Comparison of ENCODE assay signal across 8 cellular contexts in genomic region chr1:207752456-207753132, GRCh38. TPM values are rescaled to one million over a fixed set of nuclear protein-coding genes. Genes with fewer than 3 reads are reported as not detected.
DNase-seq lines count a peak whose midpoint lies in the region; ATAC-seq, FAIRE-seq and TF ChIP-seq lines count a peak whose summit lies in the region.

No MANE protein-coding gene starts in this region.

- no peak for TF ChIP-seq POLR2A in body of pancreas (IDR thresholded peaks at IDR 0.05)

- FAIRE-seq in kidney (lab: Jason Lieb, UNC) = no peak

- H2AFZ ChIP-seq in PC-9 = peak overlapping the region; percentile 85

- DNase-seq in activated naive CD4-positive, alpha-beta T cell treated with Interleukin-2 at 50 U/mL for 16 hours = peak; percentile 45
- DNase-seq in activated naive CD4-positive, alpha-beta T cell (lab: John Stamatoyannopoulos, UW) = no peak
- peak; percentile 44 to 52 for DNase-seq in PC-9
- peak; percentile 60 to 73 (median 68) for DNase-seq in body of pancreas
- no peak for DNase-seq in kidney
- DNase-seq in stimulated activated CD4-positive, alpha-beta T cell treated with anti-CD3 and anti-CD28 coated beads, Interleukin-2, amount 100 ng/mL, for 48 hours = peak; percentile 12 to 25

- POLR2A ChIA-PET in PC-9 (lab: Charles Lee; ENCODE audit: unreplicated experiment) = interaction anchor here (0.5 to 0.7 kb wide), 2 partner anchors 15 to 61 kb away, joined by 3 to 4 read pairs; no protein-coding TSS in a partner anchor

- ATAC-seq in HG02981 (IDR thresholded peaks at IDR 0.05; ENCODE audit: unreplicated experiment) = peak; percentile 22
- ATAC-seq in body of pancreas = peak; percentile 36
- no peak for ATAC-seq in GM18519 (IDR thresholded peaks at IDR 0.05; ENCODE audit: low FRiP score, unreplicated experiment)

- peak overlapping the region; percentile 96 for H3K27ac ChIP-seq in PC-9
- peak overlapping the region; percentile 71 to 97 (median 92) for H3K27ac ChIP-seq in body of pancreas
- H3K27ac ChIP-seq in kidney (ENCODE audit: low read depth in 2 of 2, low read length in 2 of 2) = peak overlapping the region; percentile 86 to 88

- H3K9me2 ChIP-seq in PC-9 (ENCODE audit: insufficient read depth) = no peaks in the 10 kb centered on the region

- H3K4me2 ChIP-seq in PC-9 = peak overlapping the region; percentile 94

- H3K27me3 ChIP-seq in PC-9 (ENCODE audit: insufficient read depth, low read depth) (no peaks in the 10 kb centered on the region), body of pancreas (no peaks in the 10 kb centered on the region)

- H3K36me3 ChIP-seq in PC-9 (ENCODE audit: low read depth) (peaks cover 7% of the 10 kb centered on the region), body of pancreas (replicated peaks in 1 of 2; ENCODE audit: insufficient read depth in 1 of 2, low read depth in 2 of 2) (no peaks in the 10 kb centered on the region), kidney (ENCODE audit: control insufficient read depth in 1 of 2, insufficient read depth in 2 of 2, low read length in 2 of 2) (peaks cover under 1 to 2% of the 10 kb centered on the region in 2 donors)

- CTCF ChIA-PET in PC-9 (lab: Charles Lee) = interaction anchor here (0.7 kb wide), 1 partner anchor 663 kb away, joined by 9 read pairs; no protein-coding TSS in a partner anchor

- peaks cover 41% of the 10 kb centered on the region for H4K20me1 ChIP-seq in PC-9 (ENCODE audit: insufficient read depth)

- H3K79me2 ChIP-seq in PC-9 (ENCODE audit: low read depth) = peaks cover 66% of the 10 kb centered on the region

- WGBS in body of pancreas, 2 donors = 0 to 1% methylated on average over 24 to 33 of the region's 33 CpGs

- peaks cover 61% of the 10 kb centered on the region for H3F3A ChIP-seq in PC-9 (ENCODE audit: insufficient read depth, low read depth)

- TF ChIP-seq CTCF in PC-9 (conservative IDR thresholded peaks at IDR 0.05) (no peak), body of pancreas (IDR thresholded peaks at IDR 0.05) (no peak), kidney (IDR thresholded peaks at IDR 0.05; ENCODE audit: borderline replicate concordance, extremely low read depth, insufficient read depth) (no peak)

- no TSS peak for BruUV-seq in PC-9 (replicated peaks; lab: Mats Ljungman, UMichigan)

- H3K9ac ChIP-seq in kidney (ENCODE audit: low read length in 2 of 2) = peak overlapping the region; percentile 61 to 83

- H3K4me3 ChIP-seq in PC-9 = peak overlapping the region; percentile 91
- peak overlapping the region; percentile 57 to 63 for H3K4me3 ChIP-seq in body of pancreas
- H3K4me3 ChIP-seq in kidney (ENCODE audit: low read length in 2 of 2) = peak overlapping the region; percentile 80 to 91

- H3K4me1 ChIP-seq in PC-9 (replicated peaks; ENCODE audit: insufficient read depth) = peaks cover 78% of the 10 kb centered on the region
- H3K4me1 ChIP-seq in body of pancreas = peaks cover 73% of the 10 kb centered on the region
- peaks cover 13 to 20% of the 10 kb centered on the region in 2 donors for H3K4me1 ChIP-seq in kidney (ENCODE audit: control insufficient read depth in 1 of 2, insufficient read depth in 1 of 2, low read depth in 1 of 2, low read length in 2 of 2)

- H3K9me3 ChIP-seq in PC-9 (ENCODE audit: insufficient read depth, low read depth) (no peaks in the 10 kb centered on the region), body of pancreas (no peaks in the 10 kb centered on the region), kidney (ENCODE audit: control insufficient read depth in 1 of 2, low read length in 2 of 2) (no peaks in the 10 kb centered on the region)

- intact Hi-C loops in PC-9 (cut with micrococcal nuclease; ENCODE audit: unreplicated experiment) (loop anchor here (2.0 to 5.0 kb wide), 3 partner anchors 38 to 700 kb away; partner anchors contain the start of genes PFKFB2 and YOD1), body of pancreas (cut with DNase I) (no loop called here), kidney (cut with DNase I) (no loop called here)

RNA-seq across cellular contexts. Expression of gene CD46, which starts 0.7 kb away (rescaled TPM):
- total RNA-seq in PC-9 (2021) = 149 and 214 TPM in 2 replicates
- total RNA-seq in body of pancreas = 100 to 1,000 TPM; 162 to 175 TPM
- 269 TPM for total RNA-seq in kidney
- polyA plus RNA-seq in kidney (ENCODE audit: insufficient read depth, low read depth, low replicate concordance) = 119 TPM

Comparison
In these comparisons a context has a peak if more than half of its experiments do, and no peak if none do; other contexts are left out.
1. DNase-seq: peak in activated naive CD4-positive, alpha-beta T cell treated with Interleukin-2 at 50 U/mL for 16 hours (single experiment), PC-9 (2 of 2), body of pancreas (4 of 4) and stimulated activated CD4-positive, alpha-beta T cell treated with anti-CD3 and anti-CD28 coated beads, Interleukin-2, amount 100 ng/mL, for 48 hours (2 of 2); none in activated naive CD4-positive, alpha-beta T cell (0 of 4) and kidney (single experiment).
2. Peak in every context shown above with its lines, with median percentiles within 50 percentile points of each other: H3K27ac ChIP-seq and H3K4me3 ChIP-seq.